Comparison of ENCODE assay signal across 8 cellular contexts in the genomic region with DNA sequence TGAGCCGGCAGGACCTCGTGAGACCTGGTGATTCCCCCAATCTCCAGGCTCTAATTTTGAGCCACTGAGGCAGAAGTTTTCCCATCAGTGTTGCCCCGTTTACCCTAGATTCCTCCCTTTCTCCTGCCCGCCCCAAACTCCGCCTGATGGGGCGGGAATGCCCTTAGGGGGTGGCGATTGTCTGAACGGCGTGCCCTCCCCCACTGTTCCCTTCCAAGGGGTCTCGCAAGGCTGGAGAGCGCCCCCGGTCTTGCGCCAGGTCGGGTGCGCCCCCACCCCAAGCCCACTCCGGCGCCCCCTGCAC. TPM values are rescaled to one million over a fixed set of nuclear protein-coding genes. Genes with fewer than 3 reads are reported as not detected.
DNase-seq lines count a peak whose midpoint lies in the region; TF ChIP-seq lines count a peak whose summit lies in the region.

No MANE protein-coding gene starts in this region.

- peak overlapping the region; percentile 50 for H3K27ac ChIP-seq in GM23248

- H3K4me3 Mint-ChIP-seq in type B pancreatic cell, result peak overlapping the region; percentile 95

- no peak for TF ChIP-seq CTCF in choroid plexus epithelial cell (conservative IDR thresholded peaks at IDR 0.05; ENCODE audit: low read depth, low read length)
- no peak for TF ChIP-seq CTCF in type B pancreatic cell (conservative IDR thresholded peaks at IDR 0.05)

- H4K20me1 ChIP-seq in GM23248 (ENCODE audit: insufficient read depth), result no peaks in the 10 kb centered on the region

- no peaks in the 10 kb centered on the region for H3K9me3 ChIP-seq in GM23248 (ENCODE audit: low read depth)

- peaks cover 8% of the 10 kb centered on the region for H3K4me1 Mint-ChIP-seq in type B pancreatic cell (ENCODE audit: unreplicated experiment)

- DNase-seq in G401 (ENCODE audit: low spot score) (peak; percentile 58), GM23248 (no peak), NCI-H146 (lab: John Stamatoyannopoulos, UW) (peak; percentile 66), choroid plexus epithelial cell (ENCODE audit: low read depth) (peak; percentile 23), medulla oblongata (ENCODE audit: extremely low spot score) (peak; percentile 58), type B pancreatic cell (ENCODE audit: extremely low spot score, unreplicated experiment) (no peak), NCI-H1930 (lab: John Stamatoyannopoulos, UW) (no peak), NCI-H187 (lab: John Stamatoyannopoulos, UW) (no peak)

- no peaks in the 10 kb centered on the region for H3F3A ChIP-seq in GM23248 (ENCODE audit: insufficient read depth)

- in situ Hi-C loops in G401 (cut with HindIII; ENCODE audit: low sequenced_read_pairs), result no loop called here
- in situ Hi-C loops in GM23248 (cut with MboI), result no loop called here

- H3K4me3 ChIP-seq in GM23248 (peak overlapping the region; percentile 95), choroid plexus epithelial cell (ENCODE audit: low read depth, low read length) (peak overlapping the region; percentile 88)

- H3K9me3 Mint-ChIP-seq in type B pancreatic cell, result no peaks in the 10 kb centered on the region

- H3K36me3 ChIP-seq in GM23248 (ENCODE audit: low read depth), result 0 out of 2 replicates have a peak, but pooled peaks cover 4% of the 10 kb centered on the region

- H3K79me2 ChIP-seq in GM23248 (ENCODE audit: insufficient read depth), result peaks cover 32% of the 10 kb centered on the region

- no peaks in the 10 kb centered on the region for H3K9me2 ChIP-seq in GM23248 (ENCODE audit: insufficient read depth)

- H3K36me3 Mint-ChIP-seq in type B pancreatic cell, result peaks cover 3% of the 10 kb centered on the region

- peak overlapping the region; percentile 89 for H3K4me2 ChIP-seq in GM23248 (ENCODE audit: unreplicated experiment)

- peak overlapping the region; percentile 95 for H2AFZ ChIP-seq in GM23248

- no peaks in the 10 kb centered on the region for H3K27me3 ChIP-seq in GM23248 (replicated peaks; ENCODE audit: insufficient read depth)

- no peaks in the 10 kb centered on the region for H3K27me3 Mint-ChIP-seq in type B pancreatic cell

- WGBS in GM23248 (ENCODE audit: low coverage in 1 of 2, low lambda C conversion rate in 2 of 2, missing lambda C conversion rate in 2 of 2), 2 experiments, result 0 to 2% methylated on average over 14 to 16 of the region's 17 CpGs

- peak overlapping the region; percentile 84 for H3K9ac ChIP-seq in GM23248

- 0 out of 2 replicates have a peak, but pooled peaks cover 5% of the 10 kb centered on the region for H3K4me1 ChIP-seq in GM23248 (ENCODE audit: insufficient read depth)

- H3K27ac Mint-ChIP-seq in type B pancreatic cell, result peak overlapping the region; percentile 91

RNA-seq across cellular contexts. Expression of a gene that starts 0.5 kb away (rescaled TPM):
- 140 and 156 TPM in 2 replicates for total RNA-seq in G401 (2014; rRNA removed; shearing (Covaris generic))
- total RNA-seq in GM23248 (2014; rRNA removed; shearing (Covaris generic)), result 18.0 and 20.8 TPM in 2 replicates
- polyA plus RNA-seq in GM23248 (2016; fragmentation: Nextera tagmentation; extraction: Ambion mirVana), result 14.3 and 15.0 TPM in 2 replicates
- total RNA-seq in type B pancreatic cell (ENCODE audit: low replicate concordance), result 22.0 and 24.1 TPM in 2 replicates

Comparison
In these comparisons a context has a peak if more than half of its experiments do, and no peak if none do; other contexts are left out.
1. DNase-seq: peak in G401 (single experiment), NCI-H146 (single experiment), choroid plexus epithelial cell (single experiment) and medulla oblongata (single experiment); none in GM23248 (single experiment), type B pancreatic cell (single experiment), NCI-H1930 (0 of 2) and NCI-H187 (0 of 2).